In genomic region chr2:119608553-119608952, GRCh38 we compare ENCODE assay signal across 23 cellular contexts.
"Had no signal": no experiment of that assay in that cellular context is flagged by ENCODE, and none has a peak within 500 bp of the region (broad histone marks: within the 10 kb centered on the region; RNA-seq: fewer than 3 reads in every experiment).

No MANE protein-coding gene starts in this region.

- H3K4me2 ChIP-seq: SK-N-SH had no signal

- H3K9me3 ChIP-seq: SK-N-SH had no signal

- DNase-seq: IMR-90, Karpas-422, KG1, MM.1S, NCI-H1092 treated with DMSO at 0.1 percent for 48 hours, NCI-H1436, NCI-H187, NCI-H2029, NCI-H2081 treated with DMSO at 0.1 percent for 48 hours, NCI-H2171, NCI-H226, NCI-H446, NCI-H510A, NCI-H524 treated with DMSO at 0.1 percent for 48 hours, NCI-H69, NCI-H774, SHP77, SK-N-SH, SW 1271, T-cell had no signal

- ATAC-seq: HepG2, Panc1, T-cell had no signal

- H3K27ac ChIP-seq: RWPE1 had no signal

- H3K9ac ChIP-seq: SK-N-SH had no signal
